10 cellular contexts compared by ENCODE assay signal in the genomic region with DNA sequence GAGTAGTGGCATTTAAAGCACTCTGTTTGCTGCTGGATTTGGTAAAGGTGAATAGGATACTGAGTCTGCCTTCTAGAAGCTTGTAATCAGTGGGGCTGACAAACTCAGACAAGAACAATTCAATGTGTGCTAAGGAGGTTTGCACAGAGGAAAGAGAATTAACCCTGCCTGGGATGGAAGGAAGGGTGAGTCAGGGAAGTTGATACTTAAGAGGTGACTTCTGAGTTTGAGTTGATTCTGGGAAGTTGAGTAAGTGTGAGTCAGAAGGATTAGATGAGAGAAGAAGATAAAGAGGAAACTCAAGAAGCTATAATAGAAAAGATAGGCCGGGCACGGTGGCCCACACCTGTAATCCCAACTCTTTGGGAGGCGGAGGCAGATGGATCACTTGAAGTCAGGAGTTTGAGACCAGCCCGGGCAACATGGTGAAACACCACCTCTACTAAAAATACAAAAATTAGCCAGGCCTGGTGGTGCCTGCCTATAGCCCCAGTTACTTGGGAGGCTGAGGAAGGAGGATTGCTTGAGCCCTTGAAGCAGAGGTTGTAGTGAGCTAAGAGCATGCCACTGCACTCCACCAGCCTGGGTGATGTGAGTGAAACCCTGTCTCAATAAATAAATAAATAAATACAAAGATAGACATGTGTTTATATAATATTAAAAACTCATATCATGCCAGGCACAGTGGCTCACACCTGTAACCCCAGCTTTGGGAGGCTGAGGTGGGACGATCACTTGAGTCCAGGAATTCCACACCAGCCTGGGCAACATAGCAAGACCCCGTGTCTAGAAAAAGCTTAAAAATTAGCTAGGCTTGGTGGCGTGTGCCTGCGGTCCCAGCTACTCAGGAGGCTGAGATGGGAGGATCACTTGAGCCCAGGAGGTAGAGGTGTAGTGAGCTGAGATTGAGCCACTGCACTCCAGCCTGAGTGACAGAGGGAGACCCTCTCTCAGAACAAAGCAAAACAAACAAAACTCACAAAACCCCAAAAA.
DNase-seq lines count a peak whose midpoint lies in the region; ATAC-seq and TF ChIP-seq lines count a peak whose summit lies in the region.
"Had no signal": no experiment of that assay in that cellular context is flagged by ENCODE, and none has a peak within 500 bp of the region (broad histone marks: within the 10 kb centered on the region; RNA-seq: fewer than 3 reads in every experiment).

No MANE protein-coding gene starts in this region.

- H3K4me1 Mint-ChIP-seq in natural killer cell treated with Interleukin-12 subunit alpha and Interleukin-12 subunit beta and Interleukin-15 and Interleukin-18, amount 100 ng/mL, for 72 hours (ENCODE audit: low read depth in 2 of 2), result peaks cover 0 to 6% of the 10 kb centered on the region in 2 donors
- no peaks in the 10 kb centered on the region for H3K4me1 Mint-ChIP-seq in natural killer cell

- H3K9me3 ChIP-seq in SJSA1 (replicated peaks), result no peaks in the 10 kb centered on the region

- ATAC-seq in natural killer cell treated with Interleukin-12 subunit alpha and Interleukin-12 subunit beta and Interleukin-15 and Interleukin-18, amount 100 ng/mL, for 72 hours, result peak in 1 of 2 donors; percentile 58
- ATAC-seq in natural killer cell (no peak), HG02571 (IDR thresholded peaks at IDR 0.05; ENCODE audit: unreplicated experiment) (no peak)

- no peak for TF ChIP-seq POLR2A in erythroblast (IDR thresholded peaks at IDR 0.05; ENCODE audit: low read length)

- no peak overlapping the region for H3K4me3 ChIP-seq in SJSA1

- intact Hi-C loops in natural killer cell (cut with micrococcal nuclease), result no loop called here

- no peaks in the 10 kb centered on the region for H3K36me3 Mint-ChIP-seq in natural killer cell treated with Interleukin-12 subunit alpha and Interleukin-12 subunit beta and Interleukin-15 and Interleukin-18, amount 100 ng/mL, for 72 hours
- no peaks in the 10 kb centered on the region for H3K36me3 Mint-ChIP-seq in natural killer cell

- peaks cover 39% of the 10 kb centered on the region for H3K4me1 ChIP-seq in SJSA1 (replicated peaks)

- peak overlapping the region; percentile 6 for H3K4me3 Mint-ChIP-seq in natural killer cell treated with Interleukin-12 subunit alpha and Interleukin-12 subunit beta and Interleukin-15 and Interleukin-18, amount 100 ng/mL, for 72 hours
- no peak overlapping the region for H3K4me3 Mint-ChIP-seq in natural killer cell

- H3K27me3 Mint-ChIP-seq in natural killer cell treated with Interleukin-12 subunit alpha and Interleukin-12 subunit beta and Interleukin-15 and Interleukin-18, amount 100 ng/mL, for 72 hours, result peaks cover 5 to 10% of the 10 kb centered on the region in 2 donors
- H3K27me3 Mint-ChIP-seq in natural killer cell (ENCODE audit: low read depth in 2 of 2), result peaks cover 0 to 12% of the 10 kb centered on the region in 2 donors

- TF ChIP-seq CTCF in natural killer cell (IDR thresholded peaks at IDR 0.05) (no peak), GM10266 (IDR thresholded peaks at IDR 0.05; ENCODE audit: control insufficient read depth, insufficient read depth, low read depth, missing control alignments) (no peak)

- no peaks in the 10 kb centered on the region for H3K36me3 ChIP-seq in SJSA1

- H3K27ac Mint-ChIP-seq in natural killer cell treated with Interleukin-12 subunit alpha and Interleukin-12 subunit beta and Interleukin-15 and Interleukin-18, amount 100 ng/mL, for 72 hours, result no peak overlapping the region
- no peak overlapping the region for H3K27ac Mint-ChIP-seq in natural killer cell

- DNase-seq in natural killer cell treated with Interleukin-12 subunit alpha and Interleukin-12 subunit beta and Interleukin-15 and Interleukin-18, amount 100 ng/mL, for 72 hours (ENCODE audit: low spot score), result no peak
- DNase-seq in natural killer cell (no peak), SJSA1 (ENCODE audit: low read depth in 1 of 2, low spot score in 2 of 2) (peak in 1 of 2 experiments; percentile 64), fibroblast of gingiva (ENCODE audit: low read depth) (peak; percentile 57), NCI-H446 treated with DMSO at 0.1 percent for 48 hours (lab: John Stamatoyannopoulos, UW) (no peak), erythroblast (lab: John Stamatoyannopoulos, UW) (no peak), GM10266 (ENCODE audit: extremely low spot score) (no peak)
- DNase-seq: hypothalamus, nucleus accumbens had no signal

- 0 out of 2 replicates have a peak overlapping the region, but pooled peaks have one; percentile 21 for H3K27ac ChIP-seq in SJSA1

- H3K27me3 ChIP-seq in SJSA1 (replicated peaks), result no peaks in the 10 kb centered on the region

- H3K9me3 Mint-ChIP-seq in natural killer cell treated with Interleukin-12 subunit alpha and Interleukin-12 subunit beta and Interleukin-15 and Interleukin-18, amount 100 ng/mL, for 72 hours, result no peaks in the 10 kb centered on the region
- no peaks in the 10 kb centered on the region for H3K9me3 Mint-ChIP-seq in natural killer cell
